ENCODE assay signal across 8 cellular contexts in genomic region chr14:24307575-24308341, GRCh38. TPM values are rescaled to one million over a fixed set of nuclear protein-coding genes. Genes with fewer than 3 reads are reported as not detected.
DNase-seq lines count a peak whose midpoint lies in the region; ATAC-seq lines count a peak whose summit lies in the region.

Gene CIDEB (minus strand): TSS chr14:24307977. CDS start chr14:24307858, 119 bp downstream.

- H3K9ac ChIP-seq in BLaER1, result no peak within 1 kb of the TSS

- H3K27ac ChIP-seq in BLaER1, result no peak within 1 kb of the TSS
- no peak within 1 kb of the TSS for H3K27ac ChIP-seq in substantia nigra (ENCODE audit: low read depth, low read length, poor library complexity, severe bottlenecking)

- intact Hi-C loops in activated CD4-positive, alpha-beta memory T cell treated with anti-CD3 and anti-CD28 coated beads for 36 hours (cut with micrococcal nuclease), result loop anchor here (1.0 kb wide), 1 partner anchor 8 kb away; the partner anchor contains the start of genes DHRS1 and NOP9

- no peaks in the 10 kb centered on the region for H3K9me3 ChIP-seq in BLaER1

- peaks cover 69% of the 10 kb centered on the region for H3K36me3 ChIP-seq in BLaER1

- peaks cover 41% of the 10 kb centered on the region for H3K4me1 Mint-ChIP-seq in activated CD4-positive, alpha-beta memory T cell treated with anti-CD3 and anti-CD28 coated beads for 36 hours (ENCODE audit: low read depth)
- H3K4me1 Mint-ChIP-seq in memory B cell, result peaks cover 35% of the 10 kb centered on the region

- peaks cover 42% of the 10 kb centered on the region for H3K36me3 Mint-ChIP-seq in activated CD4-positive, alpha-beta memory T cell treated with anti-CD3 and anti-CD28 coated beads for 36 hours
- peaks cover 36% of the 10 kb centered on the region for H3K36me3 Mint-ChIP-seq in memory B cell

- POLR2A ChIA-PET in activated CD4-positive, alpha-beta memory T cell treated with anti-CD3 and anti-CD28 coated beads for 36 hours (lab: Charles Lee), result interaction anchor here (0.7 to 4.6 kb wide), 11 partner anchors 8 to 193 kb away, joined by 3 to 17 read pairs (median 4); partner anchors contain the start of genes DCAF11, DHRS1, IPO4 and MDP1

- ATAC-seq in GM21723 (IDR thresholded peaks at IDR 0.05; ENCODE audit: unreplicated experiment) (peak; percentile 30), memory B cell (ENCODE audit: low read depth) (peak; percentile 9), GM21447 (IDR thresholded peaks at IDR 0.05; ENCODE audit: unreplicated experiment) (no peak)

- H3K4me3 Mint-ChIP-seq in activated CD4-positive, alpha-beta memory T cell treated with anti-CD3 and anti-CD28 coated beads for 36 hours, result no peak within 1 kb of the TSS
- H3K4me3 Mint-ChIP-seq in memory B cell, result no peak within 1 kb of the TSS

- peaks cover 50% of the 10 kb centered on the region for H3K4me1 ChIP-seq in BLaER1

- peak within 1 kb of the TSS; percentile 8 for H3K27ac Mint-ChIP-seq in activated CD4-positive, alpha-beta memory T cell treated with anti-CD3 and anti-CD28 coated beads for 36 hours
- H3K27ac Mint-ChIP-seq in memory B cell, result peak within 1 kb of the TSS; percentile 75

- no peaks in the 10 kb centered on the region for H3K27me3 Mint-ChIP-seq in activated CD4-positive, alpha-beta memory T cell treated with anti-CD3 and anti-CD28 coated beads for 36 hours
- H3K27me3 Mint-ChIP-seq in memory B cell, result no peaks in the 10 kb centered on the region

- no peaks in the 10 kb centered on the region for H3K27me3 ChIP-seq in BLaER1

- no peaks in the 10 kb centered on the region for H3K9me3 Mint-ChIP-seq in activated CD4-positive, alpha-beta memory T cell treated with anti-CD3 and anti-CD28 coated beads for 36 hours
- H3K9me3 Mint-ChIP-seq in memory B cell, result no peaks in the 10 kb centered on the region

- peaks cover 10% of the 10 kb centered on the region for H4K20me1 ChIP-seq in BLaER1

- 0 out of 2 replicates have a peak within 1 kb of the TSS, but pooled peaks have one; percentile 31 for H3K4me2 ChIP-seq in BLaER1

- CTCF ChIA-PET in activated CD4-positive, alpha-beta memory T cell treated with anti-CD3 and anti-CD28 coated beads for 36 hours (lab: Charles Lee), result interaction anchor here (0.7 to 9.9 kb wide), 44 partner anchors 9 to 1229 kb away, joined by 3 to 235 read pairs (median 6); partner anchors contain the start of genes ADCY4, CBLN3, CHMP4A and DCAF11

- DNase-seq in NCI-H345 treated with DMSO at 0.1 percent for 48 hours (lab: John Stamatoyannopoulos, UW; ENCODE audit: unreplicated experiment), result peak; percentile 21
- peak; percentile 75 for DNase-seq in activated CD4-positive, alpha-beta memory T cell treated with anti-CD3 and anti-CD28 coated beads for 36 hours
- peak; percentile 67 for DNase-seq in ecto neural progenitor cell (ENCODE audit: low spot score)
- DNase-seq in memory B cell (ENCODE audit: low spot score in 2 of 2), result peak; percentile 60 to 65
- DNase-seq in substantia nigra (lab: John Stamatoyannopoulos, UW), result peak in 29 of 49 donors; percentile 6 to 58 (median 30)

- H3K4me3 ChIP-seq in BLaER1, result no peak within 1 kb of the TSS

RNA-seq across cellular contexts. Expression of gene CIDEB, which starts in this region (rescaled TPM):
- total RNA-seq in activated CD4-positive, alpha-beta memory T cell treated with anti-CD3 and anti-CD28 coated beads for 36 hours, result 10 to 100 TPM; 22.6 to 25.8 TPM

Comparison
In these comparisons a context has a peak if more than half of its experiments do, and no peak if none do; other contexts are left out.
1. DNase-seq: peak in every context shown above with its lines; median percentile 75 in activated CD4-positive, alpha-beta memory T cell treated with anti-CD3 and anti-CD28 coated beads for 36 hours; 67 in ecto neural progenitor cell; 62 in memory B cell; 30 in substantia nigra; 21 in NCI-H345 treated with DMSO at 0.1 percent for 48 hours.